Comparison of ENCODE assay signal across 14 cellular contexts in the genomic region with DNA sequence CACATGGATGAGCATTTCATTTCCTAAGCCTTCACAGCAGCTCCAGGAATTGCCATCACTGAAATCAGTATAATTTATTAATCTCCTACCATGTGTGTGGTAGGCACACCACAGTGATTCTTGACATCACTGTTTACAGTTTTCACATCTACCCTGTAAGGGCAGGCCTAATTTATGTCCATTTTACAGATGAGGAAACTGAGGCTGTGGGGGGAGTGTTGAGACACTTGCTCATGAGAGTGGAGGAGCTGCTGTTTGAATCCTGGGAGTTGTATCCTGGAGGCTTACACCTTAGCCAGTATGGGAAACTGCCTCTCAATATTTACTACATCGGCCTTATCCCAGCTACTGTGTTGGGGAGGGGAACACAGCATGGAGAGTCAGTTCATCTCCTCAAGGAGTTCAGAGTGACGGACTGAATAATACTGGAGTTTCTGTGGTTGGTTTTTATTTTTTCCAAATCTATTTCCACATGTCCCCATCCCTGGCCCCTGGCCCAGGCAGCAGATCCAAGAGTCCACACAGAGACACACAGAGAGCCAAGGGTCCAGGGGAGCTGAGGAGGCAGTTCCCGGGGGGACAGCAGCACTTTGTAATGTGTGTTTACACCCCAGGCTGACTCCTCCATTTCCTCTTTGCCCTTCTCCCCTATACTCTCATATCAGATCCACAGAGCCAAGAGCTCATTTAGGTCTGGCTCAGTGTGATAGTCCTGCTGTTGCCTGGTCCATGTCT.
"Had no signal": no experiment of that assay in that cellular context is flagged by ENCODE, and none has a peak within 500 bp of the region (broad histone marks: within the 10 kb centered on the region; RNA-seq: fewer than 3 reads in every experiment).

No MANE protein-coding gene starts in this region.

- DNase-seq: activated CD4-positive, CD25-positive, alpha-beta regulatory T cell treated with anti-CD3 and anti-CD28 coated beads, Interleukin-2, amount 50 U/mL, for 72 hours; adrenal gland; caudate nucleus; colonic mucosa; effector CD4-positive, alpha-beta T cell; foreskin fibroblast; left lung; mesendoderm; natural killer cell; posterior cingulate gyrus; stimulated activated CD4-positive, alpha-beta T cell treated with anti-CD3 and anti-CD28 coated beads, Interleukin-1b, Interleukin-23, amount 100 ng/mL, for 48 hours; stomach had no signal

- H3K4me1 Mint-ChIP-seq: activated naive CD4-positive, alpha-beta T cell treated with anti-CD3 and anti-CD28 coated beads, Interleukin-2, amount 50 U/mL, for 24 hours had no signal

- ATAC-seq: left lung, natural killer cell had no signal

- H3K9me3 Mint-ChIP-seq: activated naive CD4-positive, alpha-beta T cell treated with anti-CD3 and anti-CD28 coated beads, Interleukin-2, amount 50 U/mL, for 24 hours; natural killer cell; T-helper 2 cell treated with Interferon-gamma antibody and Interleukin-4, amounts not matched to agents 5 μg/mL and 100 μg/mL, for 36 hours had no signal

- H3K27ac Mint-ChIP-seq: activated naive CD4-positive, alpha-beta T cell treated with anti-CD3 and anti-CD28 coated beads, Interleukin-2, amount 50 U/mL, for 24 hours; natural killer cell; T-helper 2 cell treated with Interferon-gamma antibody and Interleukin-4, amounts not matched to agents 5 μg/mL and 100 μg/mL, for 36 hours had no signal

- H3K36me3 Mint-ChIP-seq: activated naive CD4-positive, alpha-beta T cell treated with anti-CD3 and anti-CD28 coated beads, Interleukin-2, amount 50 U/mL, for 24 hours; natural killer cell had no signal

- H3K4me3 Mint-ChIP-seq: activated naive CD4-positive, alpha-beta T cell treated with anti-CD3 and anti-CD28 coated beads, Interleukin-2, amount 50 U/mL, for 24 hours; natural killer cell; T-helper 2 cell treated with Interferon-gamma antibody and Interleukin-4, amounts not matched to agents 5 μg/mL and 100 μg/mL, for 36 hours had no signal

- H3K27me3 Mint-ChIP-seq: activated naive CD4-positive, alpha-beta T cell treated with anti-CD3 and anti-CD28 coated beads, Interleukin-2, amount 50 U/mL, for 24 hours had no signal
